1 cellular context compared by ENCODE assay signal in genomic region chr15:22788004-22788403, GRCh38.
TF ChIP-seq lines count a peak whose summit lies in the region.

No MANE protein-coding gene starts in this region.

TF ChIP-seq in H1, 55 proteins besides CTCF, POLR2A, EP300 and RAD21:
- TF ChIP-seq JUND (IDR thresholded peaks at IDR 0.05; ENCODE audit: low read length), result no peak
